17 cellular contexts compared by ENCODE assay signal in the genomic region with DNA sequence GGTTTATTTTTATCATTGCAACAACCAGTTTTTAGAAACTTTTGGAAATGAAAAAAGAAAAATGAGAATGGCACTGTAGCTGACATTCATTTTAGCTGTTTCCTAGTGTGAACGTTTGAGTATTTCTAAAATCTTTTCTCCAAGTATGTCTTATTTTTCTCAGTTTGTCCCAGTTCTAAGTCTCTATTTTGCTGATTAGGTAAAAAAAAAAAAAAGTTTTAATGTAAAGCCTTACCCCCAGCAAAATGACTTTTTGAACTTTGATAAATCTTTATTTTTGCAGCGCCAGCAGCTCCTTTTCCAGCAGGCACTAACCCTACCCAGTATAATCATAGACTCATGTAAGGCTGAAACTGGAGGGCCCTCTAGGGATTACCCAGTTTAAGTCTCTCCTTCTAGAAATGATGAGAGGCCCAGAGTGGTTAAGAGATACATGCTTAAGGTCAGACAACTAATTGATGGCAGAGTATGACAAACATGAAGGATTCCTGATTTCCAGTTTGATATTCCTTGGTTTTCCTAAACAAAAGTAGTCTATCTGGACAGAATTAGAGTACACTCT.
A peak's percentile ranks its signal among the peaks of the same experiment; 100 is the strongest.
DNase-seq lines count a peak whose midpoint lies in the region; ATAC-seq, FAIRE-seq and TF ChIP-seq lines count a peak whose summit lies in the region.
"Had no signal": no experiment of that assay in that cellular context is flagged by ENCODE, and none has a peak within 500 bp of the region (broad histone marks: within the 10 kb centered on the region; RNA-seq: fewer than 3 reads in every experiment).

No MANE protein-coding gene starts in this region.

- no peak overlapping the region for H3K4me2 ChIP-seq in SK-N-SH
- peak overlapping the region; percentile 49 for H3K4me2 ChIP-seq in Karpas-422 (ENCODE audit: low read depth, low read length, poor library complexity, severe bottlenecking)
- no peak overlapping the region for H3K4me2 ChIP-seq in endothelial cell of umbilical vein (ENCODE audit: insufficient read depth, low read length)

- TF ChIP-seq RAD21 in SK-N-SH (IDR thresholded peaks at IDR 0.05; ENCODE audit: low read length): no peak

- no peak for TF ChIP-seq POLR2A in endothelial cell of umbilical vein (IDR thresholded peaks at IDR 0.05; ENCODE audit: low read depth, low read length)

- H3K9me2 ChIP-seq in SK-N-SH (no peaks in the 10 kb centered on the region), Karpas-422 (replicated peaks; ENCODE audit: insufficient read depth, low read length) (no peaks in the 10 kb centered on the region)

- ATAC-seq in SK-N-SH treated with all-trans-retinoic acid at 6 μM for 48 hours: no peak
- ATAC-seq in stimulated activated memory B cell treated with anti-CD40 and anti-IgM and Interleukin-4, amounts not matched to agents 10 μg/mL and 1 μg/mL and 100 μg/mL, for 72 hours: no peak
- ATAC-seq: stimulated activated naive CD8-positive, alpha-beta T cell treated with anti-CD3 and anti-CD28 coated beads, Interleukin-15, Interleukin-2, amounts not matched to agents 100 U/mL and 50 U/mL, for 24 hours had no signal

- POLR2A ChIA-PET in SK-N-SH (lab: Yijun Ruan, JAX): no interaction called here
- POLR2A ChIA-PET in endothelial cell of umbilical vein (lab: Charles Lee): no interaction called here
- POLR2A ChIA-PET in activated CD4-positive, alpha-beta memory T cell treated with anti-CD3 and anti-CD28 coated beads, Interleukin-2, amount 10 ng/mL, durations not matched to agents 7 days and 5 days (lab: Charles Lee): no interaction called here

- H3K36me3 Mint-ChIP-seq in activated CD4-positive, alpha-beta memory T cell treated with anti-CD3 and anti-CD28 coated beads, Interleukin-2, amount 10 ng/mL, durations not matched to agents 7 days and 5 days (ENCODE audit: low read depth): no peaks in the 10 kb centered on the region
- H3K36me3 Mint-ChIP-seq in stimulated activated memory B cell treated with anti-CD40 and anti-IgM and Interleukin-4, amounts not matched to agents 10 μg/mL and 1 μg/mL and 100 μg/mL, for 72 hours: no peaks in the 10 kb centered on the region
- H3K36me3 Mint-ChIP-seq: memory B cell had no signal

- dilution Hi-C loops in endothelial cell of umbilical vein (cut with MboI; ENCODE audit: extremely low pct_ligation_motif_present, low sequenced_read_pairs): no loop called here

- H3K4me3 ChIP-seq in SK-N-SH (ENCODE audit: low read depth in 2 of 2, low read length in 1 of 2) (no peak overlapping the region), Karpas-422 (ENCODE audit: low read length) (0 out of 2 replicates have a peak overlapping the region, but pooled peaks have one; percentile 21), endothelial cell of umbilical vein (replicated peaks in 1 of 3; ENCODE audit: insufficient read depth in 1 of 3, low read depth in 1 of 3, low read length in 3 of 3) (no peak overlapping the region)
- H3K4me3 ChIP-seq: esophagus squamous epithelium had no signal

- CTCF ChIA-PET in SK-N-SH (lab: Yijun Ruan, JAX) (interaction anchor here (1.1 kb wide), 1 partner anchor 15 kb away, joined by 3 read pairs; no protein-coding TSS in a partner anchor), endothelial cell of umbilical vein (lab: Charles Lee) (no interaction called here)
- CTCF ChIA-PET in activated CD4-positive, alpha-beta memory T cell treated with anti-CD3 and anti-CD28 coated beads, Interleukin-2, amount 10 ng/mL, durations not matched to agents 7 days and 5 days (lab: Charles Lee): interaction anchor here (0.7 kb wide), 1 partner anchor 99 kb away, joined by 3 read pairs; no protein-coding TSS in a partner anchor

- H3K9ac ChIP-seq in SK-N-SH: no peak overlapping the region
- no peak overlapping the region for H3K9ac ChIP-seq in Karpas-422 (ENCODE audit: low read length)
- H3K9ac ChIP-seq in endothelial cell of umbilical vein (replicated peaks; ENCODE audit: extremely low read depth, insufficient read depth, low read length): no peak overlapping the region

- intact Hi-C loops in endothelial cell of umbilical vein (cut with micrococcal nuclease): no loop called here

- TF ChIP-seq CTCF in SK-N-SH (IDR thresholded peaks at IDR 0.05) (no peak), endothelial cell of umbilical vein (IDR thresholded peaks at IDR 0.05; ENCODE audit: extremely low read depth in 1 of 2, insufficient read depth in 1 of 2, low read depth in 1 of 2, low read length in 2 of 2) (no peak)

- 16% methylated on average over 2 of the region's 2 CpGs for WGBS in SK-N-SH (ENCODE audit: low lambda C conversion rate)

- no peaks in the 10 kb centered on the region for H3K27me3 Mint-ChIP-seq in activated CD4-positive, alpha-beta memory T cell treated with anti-CD3 and anti-CD28 coated beads, Interleukin-2, amount 10 ng/mL, durations not matched to agents 7 days and 5 days
- H3K27me3 Mint-ChIP-seq in stimulated activated memory B cell treated with anti-CD40 and anti-IgM and Interleukin-4, amounts not matched to agents 10 μg/mL and 1 μg/mL and 100 μg/mL, for 72 hours: peaks cover 6% of the 10 kb centered on the region

- no peaks in the 10 kb centered on the region for H3F3A ChIP-seq in SK-N-SH (replicated peaks; ENCODE audit: insufficient read depth)

- no peak for TF ChIP-seq EP300 in SK-N-SH (IDR thresholded peaks at IDR 0.05; ENCODE audit: borderline replicate concordance in 1 of 2, low read depth in 1 of 2, low read length in 1 of 2)

- peaks cover 4% of the 10 kb centered on the region for H3K4me1 Mint-ChIP-seq in activated CD4-positive, alpha-beta memory T cell treated with anti-CD3 and anti-CD28 coated beads, Interleukin-2, amount 10 ng/mL, durations not matched to agents 7 days and 5 days
- H3K4me1 Mint-ChIP-seq in stimulated activated memory B cell treated with anti-CD40 and anti-IgM and Interleukin-4, amounts not matched to agents 10 μg/mL and 1 μg/mL and 100 μg/mL, for 72 hours: peaks cover 12% of the 10 kb centered on the region

- no peaks in the 10 kb centered on the region for H3K9me1 ChIP-seq in endothelial cell of umbilical vein (replicated peaks; ENCODE audit: control insufficient read depth, extremely low read depth, insufficient read depth, low read length)

- H3K9me3 Mint-ChIP-seq in activated CD4-positive, alpha-beta memory T cell treated with anti-CD3 and anti-CD28 coated beads, Interleukin-2, amount 10 ng/mL, durations not matched to agents 7 days and 5 days: no peaks in the 10 kb centered on the region
- H3K9me3 Mint-ChIP-seq in stimulated activated memory B cell treated with anti-CD40 and anti-IgM and Interleukin-4, amounts not matched to agents 10 μg/mL and 1 μg/mL and 100 μg/mL, for 72 hours: no peaks in the 10 kb centered on the region
- H3K9me3 Mint-ChIP-seq: memory B cell had no signal

- peaks cover 11% of the 10 kb centered on the region; the same call in 1 of the 2 replicates for H3K27me3 ChIP-seq in SK-N-SH (ENCODE audit: insufficient read depth)
- no peaks in the 10 kb centered on the region for H3K27me3 ChIP-seq in Karpas-422 (ENCODE audit: low read length)
- H3K27me3 ChIP-seq in endothelial cell of umbilical vein (ENCODE audit: control insufficient read depth in 2 of 2, insufficient read depth in 2 of 2, low read length in 2 of 2): no peaks in the 10 kb centered on the region
- H3K27me3 ChIP-seq: esophagus squamous epithelium, neutrophil had no signal

- H3K79me2 ChIP-seq in SK-N-SH (ENCODE audit: insufficient read depth) (no peaks in the 10 kb centered on the region), Karpas-422 (ENCODE audit: low read length) (no peaks in the 10 kb centered on the region), endothelial cell of umbilical vein (ENCODE audit: control insufficient read depth, insufficient read depth, low read length) (no peaks in the 10 kb centered on the region)

- no peak for DNase-seq in SK-N-SH
- no peak for DNase-seq in Karpas-422
- DNase-seq in endothelial cell of umbilical vein (ENCODE audit: low read depth, low spot score): no peak
- DNase-seq in superior temporal gyrus (ENCODE audit: extremely low spot score): peak; percentile 33
- DNase-seq in NCI-H128 (lab: John Stamatoyannopoulos, UW; ENCODE audit: unreplicated experiment): no peak
- DNase-seq in activated CD4-positive, alpha-beta memory T cell treated with anti-CD3 and anti-CD28 coated beads, Interleukin-2, amount 10 ng/mL, durations not matched to agents 7 days and 5 days: no peak
- DNase-seq: amniotic stem cell; esophagus squamous epithelium; NCI-H1436 treated with DMSO at 0.1 percent for 48 hours; NCI-H524 treated with DMSO at 0.1 percent for 48 hours; stimulated activated naive CD8-positive, alpha-beta T cell treated with anti-CD3 and anti-CD28 coated beads, Interleukin-15, Interleukin-2, amounts not matched to agents 100 U/mL and 50 U/mL, for 24 hours; T1000 had no signal

- H3K9me3 ChIP-seq in SK-N-SH: no peaks in the 10 kb centered on the region
- no peaks in the 10 kb centered on the region for H3K9me3 ChIP-seq in Karpas-422 (ENCODE audit: low read length)
- no peaks in the 10 kb centered on the region for H3K9me3 ChIP-seq in endothelial cell of umbilical vein (replicated peaks; ENCODE audit: control insufficient read depth, insufficient read depth, low read length)
- H3K9me3 ChIP-seq: esophagus squamous epithelium, neutrophil had no signal

- no peaks in the 10 kb centered on the region for H3K4me1 ChIP-seq in SK-N-SH (ENCODE audit: control insufficient read depth in 1 of 2, insufficient read depth in 2 of 2, low read depth in 1 of 2, low read length in 1 of 2)
- H3K4me1 ChIP-seq in Karpas-422 (ENCODE audit: low read length): peaks cover 8% of the 10 kb centered on the region
- H3K4me1 ChIP-seq in endothelial cell of umbilical vein (ENCODE audit: control insufficient read depth, extremely low read depth, insufficient read depth, low read length): no peaks in the 10 kb centered on the region

- FAIRE-seq in endothelial cell of umbilical vein (lab: Jason Lieb, UNC): peak; percentile 40
- FAIRE-seq: colon had no signal

- no peaks in the 10 kb centered on the region for H3K36me3 ChIP-seq in SK-N-SH (replicated peaks in 1 of 2; ENCODE audit: control insufficient read depth in 1 of 2, insufficient read depth in 2 of 2, low read length in 1 of 2)
- no peaks in the 10 kb centered on the region for H3K36me3 ChIP-seq in Karpas-422 (ENCODE audit: insufficient read depth, low read length)
- H3K36me3 ChIP-seq in endothelial cell of umbilical vein (ENCODE audit: control insufficient read depth in 2 of 2, extremely low read depth in 1 of 2, insufficient read depth in 2 of 2, low read length in 2 of 2): no peaks in the 10 kb centered on the region
- H3K36me3 ChIP-seq: esophagus squamous epithelium, neutrophil had no signal

- no peak overlapping the region for H3K4me3 Mint-ChIP-seq in activated CD4-positive, alpha-beta memory T cell treated with anti-CD3 and anti-CD28 coated beads, Interleukin-2, amount 10 ng/mL, durations not matched to agents 7 days and 5 days
- no peak overlapping the region for H3K4me3 Mint-ChIP-seq in stimulated activated memory B cell treated with anti-CD40 and anti-IgM and Interleukin-4, amounts not matched to agents 10 μg/mL and 1 μg/mL and 100 μg/mL, for 72 hours
- H3K4me3 Mint-ChIP-seq: memory B cell had no signal

- 0 out of 2 replicates have a peak overlapping the region, but pooled peaks have one; percentile 36 for H2AFZ ChIP-seq in SK-N-SH (ENCODE audit: low read depth)
- H2AFZ ChIP-seq in Karpas-422 (ENCODE audit: low read length): no peak overlapping the region
- no peak overlapping the region for H2AFZ ChIP-seq in endothelial cell of umbilical vein (ENCODE audit: low read depth, low read length)

- H4K20me1 ChIP-seq in SK-N-SH (ENCODE audit: insufficient read depth): no peaks in the 10 kb centered on the region
- no peaks in the 10 kb centered on the region for H4K20me1 ChIP-seq in Karpas-422 (ENCODE audit: insufficient read depth, low read depth, low read length)
- H4K20me1 ChIP-seq in endothelial cell of umbilical vein (replicated peaks; ENCODE audit: control insufficient read depth, extremely low read depth, insufficient read depth, low read length): no peaks in the 10 kb centered on the region

- BruUV-seq in endothelial cell of umbilical vein (replicated peaks; lab: Mats Ljungman, UMichigan): no TSS peak

- no peak overlapping the region for H3K27ac Mint-ChIP-seq in activated CD4-positive, alpha-beta memory T cell treated with anti-CD3 and anti-CD28 coated beads, Interleukin-2, amount 10 ng/mL, durations not matched to agents 7 days and 5 days
- H3K27ac Mint-ChIP-seq in stimulated activated memory B cell treated with anti-CD40 and anti-IgM and Interleukin-4, amounts not matched to agents 10 μg/mL and 1 μg/mL and 100 μg/mL, for 72 hours: no peak overlapping the region
- H3K27ac Mint-ChIP-seq: memory B cell had no signal

- H3K27ac ChIP-seq in SK-N-SH (ENCODE audit: low read depth in 2 of 2, low read length in 1 of 2): no peak overlapping the region
- H3K27ac ChIP-seq in Karpas-422 (ENCODE audit: low read length): no peak overlapping the region
- H3K27ac ChIP-seq in endothelial cell of umbilical vein (ENCODE audit: insufficient read depth, low read depth, low read length): no peak overlapping the region
- H3K27ac ChIP-seq: esophagus squamous epithelium, neutrophil had no signal
